ENCODE assay signal across 9 cellular contexts in the genomic region with DNA sequence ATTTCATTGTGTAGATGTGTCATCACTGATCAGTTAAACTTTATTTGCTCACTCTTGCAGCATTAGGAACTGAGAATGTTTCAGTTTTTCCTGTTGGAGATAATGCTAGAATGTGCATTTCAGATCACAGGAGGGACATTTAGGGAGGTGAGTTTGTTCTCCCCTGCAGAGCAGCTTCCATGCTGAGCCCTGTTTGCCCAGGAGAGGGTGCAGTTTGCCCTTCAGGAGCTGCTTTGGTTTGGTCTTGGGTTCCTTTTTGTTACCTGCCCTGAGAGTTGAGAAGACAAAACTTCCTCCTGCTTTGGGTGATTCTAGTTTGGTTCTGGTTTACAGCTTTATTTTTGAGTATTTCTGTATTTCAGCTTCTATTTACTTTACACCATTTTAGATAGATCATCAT. TPM values are rescaled to one million over a fixed set of nuclear protein-coding genes. Genes with fewer than 3 reads are reported as not detected.
DNase-seq lines count a peak whose midpoint lies in the region; ATAC-seq and TF ChIP-seq lines count a peak whose summit lies in the region.
"Had no signal": no experiment of that assay in that cellular context is flagged by ENCODE, and none has a peak within 500 bp of the region (broad histone marks: within the 10 kb centered on the region; RNA-seq: fewer than 3 reads in every experiment).

No MANE protein-coding gene starts in this region.

- intact Hi-C loops in posterior vena cava (cut with DNase I), result no loop called here

- DNase-seq in COLO668 (lab: John Stamatoyannopoulos, UW; ENCODE audit: unreplicated experiment), result peak; percentile 36
- peak; percentile 14 for DNase-seq in HCEC 1CT
- DNase-seq in RWPE1 (ENCODE audit: low spot score), result no peak
- peak; percentile 68 for DNase-seq in activated naive CD4-positive, alpha-beta T cell treated with Interleukin-2 at 50 U/mL for 16 hours
- peak; percentile 74 for DNase-seq in iPS-NIHi7 (ENCODE audit: extremely low spot score)
- DNase-seq in stimulated activated naive CD8-positive, alpha-beta T cell treated with anti-CD3 and anti-CD28 coated beads, Interleukin-15, Interleukin-2, amounts not matched to agents 100 U/mL and 50 U/mL, for 24 hours, result peak; percentile 69
- DNase-seq in posterior vena cava (ENCODE audit: low spot score), result no peak

- H3K27ac ChIP-seq in RWPE1, result no peak overlapping the region
- H3K27ac ChIP-seq: skin epidermis had no signal

- CTCF ChIA-PET in RWPE1 (lab: Yijun Ruan, JAX), result interaction anchor here (0.6 to 1.2 kb wide), 5 partner anchors 17 to 45 kb away, joined by 3 to 5 read pairs (median 3); no protein-coding TSS in a partner anchor

- TF ChIP-seq CTCF in RWPE1 (conservative IDR thresholded peaks at IDR 0.05; ENCODE audit: low read depth), result peak; percentile 52

- POLR2A ChIA-PET in RWPE1 (lab: Yijun Ruan, JAX; ENCODE audit: low non-redundant PET), result no interaction called here

- peak; percentile 47 for ATAC-seq in stimulated activated naive CD8-positive, alpha-beta T cell treated with anti-CD3 and anti-CD28 coated beads, Interleukin-15, Interleukin-2, amounts not matched to agents 100 U/mL and 50 U/mL, for 24 hours
- ATAC-seq in GM21737 (IDR thresholded peaks at IDR 0.05; ENCODE audit: unreplicated experiment), result no peak

RNA-seq across cellular contexts. Expression of a gene that starts 49.9 kb away (rescaled TPM):
- 10 to 100 TPM; 38.1 to 40.3 TPM for total RNA-seq in posterior vena cava

Comparison
In these comparisons a context has a peak if more than half of its experiments do, and no peak if none do; other contexts are left out.
1. DNase-seq: peak in COLO668 (single experiment), HCEC 1CT (single experiment), activated naive CD4-positive, alpha-beta T cell treated with Interleukin-2 at 50 U/mL for 16 hours (single experiment), iPS-NIHi7 (single experiment) and stimulated activated naive CD8-positive, alpha-beta T cell treated with anti-CD3 and anti-CD28 coated beads, Interleukin-15, Interleukin-2, amounts not matched to agents 100 U/mL and 50 U/mL, for 24 hours (single experiment); none in RWPE1 (single experiment) and posterior vena cava (single experiment).